ENCODE assay signal across 28 cellular contexts in the genomic region with DNA sequence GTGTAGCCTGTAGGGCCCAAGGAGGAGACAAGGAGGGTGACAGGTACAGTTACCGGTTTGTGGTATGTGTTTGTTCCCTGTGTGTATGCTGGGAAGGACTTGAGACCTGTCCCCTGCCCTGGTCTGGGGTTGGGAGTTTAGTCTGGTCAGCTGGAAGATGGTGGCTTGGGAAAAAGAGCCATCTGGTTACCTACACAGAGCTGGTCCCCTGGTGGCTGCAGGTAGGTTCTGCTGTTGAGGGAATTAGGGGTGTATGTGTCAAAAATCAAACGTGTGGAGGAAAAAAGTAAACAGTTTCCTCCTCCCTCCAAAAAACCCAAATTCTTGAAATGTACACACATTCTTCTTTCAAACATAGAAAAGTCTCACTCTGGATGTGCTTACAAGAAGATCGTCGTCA. TPM values are rescaled to one million over a fixed set of nuclear protein-coding genes. Genes with fewer than 3 reads are reported as not detected.
DNase-seq lines count a peak whose midpoint lies in the region; ATAC-seq and TF ChIP-seq lines count a peak whose summit lies in the region.
"Had no signal": no experiment of that assay in that cellular context is flagged by ENCODE, and none has a peak within 500 bp of the region (broad histone marks: within the 10 kb centered on the region; RNA-seq: fewer than 3 reads in every experiment).

No MANE protein-coding gene starts in this region.

- H3K4me3 ChIP-seq in breast epithelium (no peak overlapping the region), WERI-Rb-1 (ENCODE audit: low read depth, low read length) (no peak overlapping the region), right atrium auricular region (no peak overlapping the region)
- H3K4me3 ChIP-seq: colonic mucosa, esophagus squamous epithelium, GM23248, MG63, prostate gland, suprapubic skin had no signal

- peak overlapping the region; percentile 39 for H3K27ac Mint-ChIP-seq in MCF 10A (ENCODE audit: low read depth, unreplicated experiment)
- H3K27ac Mint-ChIP-seq: activated naive CD4-positive, alpha-beta T cell treated with anti-CD3 and anti-CD28 coated beads, Interleukin-2, amount 10 ng/mL, durations not matched to agents 7 days and 5 days; activated T-cell treated with anti-CD3 and anti-CD28 coated beads, Interleukin-2, amount 50 U/mL, for 72 hours; CD4-positive, alpha-beta T cell; memory B cell had no signal

- no peak overlapping the region for H3K27ac ChIP-seq in breast epithelium
- H3K27ac ChIP-seq in WERI-Rb-1 = no peak overlapping the region
- no peak overlapping the region for H3K27ac ChIP-seq in foreskin keratinocyte
- H3K27ac ChIP-seq in right atrium auricular region = no peak overlapping the region
- H3K27ac ChIP-seq: 22Rv1, colonic mucosa, esophagus squamous epithelium, GM23248, prostate gland, suprapubic skin had no signal

- BruUV-seq in MCF 10A (replicated peaks; lab: Mats Ljungman, UMichigan) = no TSS peak

- H3K4me1 ChIP-seq in breast epithelium (no peaks in the 10 kb centered on the region), foreskin keratinocyte (no peaks in the 10 kb centered on the region), right atrium auricular region (no peaks in the 10 kb centered on the region)
- H3K4me1 ChIP-seq: colonic mucosa, esophagus squamous epithelium, prostate gland, suprapubic skin had no signal

- no peaks in the 10 kb centered on the region for H3K9me3 Mint-ChIP-seq in MCF 10A (ENCODE audit: unreplicated experiment)
- H3K9me3 Mint-ChIP-seq: activated naive CD4-positive, alpha-beta T cell treated with anti-CD3 and anti-CD28 coated beads, Interleukin-2, amount 10 ng/mL, durations not matched to agents 7 days and 5 days; activated T-cell treated with anti-CD3 and anti-CD28 coated beads, Interleukin-2, amount 50 U/mL, for 72 hours; CD4-positive, alpha-beta T cell; memory B cell had no signal

- ATAC-seq in foreskin keratinocyte = no peak
- ATAC-seq: activated T-cell treated with anti-CD3 and anti-CD28 coated beads, Interleukin-2, amount 50 U/mL, for 72 hours had no signal

- no peak for TF ChIP-seq POLR2A in breast epithelium (IDR thresholded peaks at IDR 0.05)

- no peaks in the 10 kb centered on the region for H3K27me3 ChIP-seq in breast epithelium
- no peaks in the 10 kb centered on the region for H3K27me3 ChIP-seq in WERI-Rb-1 (ENCODE audit: insufficient read depth, low read depth, severe bottlenecking)
- no peaks in the 10 kb centered on the region for H3K27me3 ChIP-seq in foreskin keratinocyte
- H3K27me3 ChIP-seq in right atrium auricular region = no peaks in the 10 kb centered on the region
- H3K27me3 ChIP-seq: colonic mucosa, esophagus squamous epithelium, MG63, suprapubic skin had no signal

- CTCF ChIA-PET in MCF 10A (lab: Yijun Ruan, JAX) (interaction anchor here (1.0 to 1.4 kb wide), 2 partner anchors 57 to 169 kb away, joined by 3 to 5 read pairs; no protein-coding TSS in a partner anchor), GM10248 (lab: Yijun Ruan, JAX) (interaction anchor here (1.3 to 6.6 kb wide), 2 partner anchors 12 to 18 kb away, joined by 4 to 33 read pairs; no protein-coding TSS in a partner anchor)

- no peak for TF ChIP-seq CTCF in MCF 10A (IDR thresholded peaks at IDR 0.05; ENCODE audit: unreplicated experiment)
- no peak for TF ChIP-seq CTCF in breast epithelium (IDR thresholded peaks at IDR 0.05)
- TF ChIP-seq CTCF in WERI-Rb-1 (IDR thresholded peaks at IDR 0.05; ENCODE audit: low read depth, low read length) = peak; percentile 42
- peak; percentile 28 for TF ChIP-seq CTCF in foreskin keratinocyte (conservative IDR thresholded peaks at IDR 0.05)
- no peak for TF ChIP-seq CTCF in GM10248 (IDR thresholded peaks at IDR 0.05; ENCODE audit: control extremely low read depth, extremely low read depth, low read depth, missing control alignments)
- no peak for TF ChIP-seq CTCF in right atrium auricular region (IDR thresholded peaks at IDR 0.05)

- H3K4me3 Mint-ChIP-seq in MCF 10A (ENCODE audit: unreplicated experiment) = no peak overlapping the region
- H3K4me3 Mint-ChIP-seq: activated naive CD4-positive, alpha-beta T cell treated with anti-CD3 and anti-CD28 coated beads, Interleukin-2, amount 10 ng/mL, durations not matched to agents 7 days and 5 days; activated T-cell treated with anti-CD3 and anti-CD28 coated beads, Interleukin-2, amount 50 U/mL, for 72 hours; CD4-positive, alpha-beta T cell; memory B cell had no signal

- POLR2A ChIA-PET in MCF 10A (lab: Yijun Ruan, JAX) = interaction anchor here (0.7 kb wide), 1 partner anchor 44 kb away, joined by 3 read pairs; no protein-coding TSS in a partner anchor
- POLR2A ChIA-PET in GM10248 (lab: Yijun Ruan, JAX) = no interaction called here

- H3K36me3 ChIP-seq in breast epithelium (no peaks in the 10 kb centered on the region), WERI-Rb-1 (peaks cover 5% of the 10 kb centered on the region), right atrium auricular region (peaks cover 24% of the 10 kb centered on the region)
- H3K36me3 ChIP-seq: colonic mucosa, MG63, prostate gland had no signal

- H3K9me3 ChIP-seq in breast epithelium = no peaks in the 10 kb centered on the region
- no peaks in the 10 kb centered on the region for H3K9me3 ChIP-seq in WERI-Rb-1 (ENCODE audit: severe bottlenecking)
- no peaks in the 10 kb centered on the region for H3K9me3 ChIP-seq in right atrium auricular region
- H3K9me3 ChIP-seq: colonic mucosa, esophagus squamous epithelium, MG63, prostate gland, suprapubic skin had no signal

- intact Hi-C loops in MCF 10A (cut with micrococcal nuclease) (no loop called here), breast epithelium (cut with DNase I; ENCODE audit: low total_unique reads) (no loop called here)

- no peaks in the 10 kb centered on the region for H3K4me1 Mint-ChIP-seq in MCF 10A (ENCODE audit: insufficient read depth, unreplicated experiment)
- H3K4me1 Mint-ChIP-seq: activated naive CD4-positive, alpha-beta T cell treated with anti-CD3 and anti-CD28 coated beads, Interleukin-2, amount 10 ng/mL, durations not matched to agents 7 days and 5 days; memory B cell had no signal

- H3K27me3 Mint-ChIP-seq in MCF 10A (ENCODE audit: insufficient read depth, unreplicated experiment) = no peaks in the 10 kb centered on the region
- H3K27me3 Mint-ChIP-seq: activated naive CD4-positive, alpha-beta T cell treated with anti-CD3 and anti-CD28 coated beads, Interleukin-2, amount 10 ng/mL, durations not matched to agents 7 days and 5 days; CD4-positive, alpha-beta T cell; memory B cell had no signal

- peaks cover 20% of the 10 kb centered on the region for H3K36me3 Mint-ChIP-seq in MCF 10A (ENCODE audit: insufficient read depth, unreplicated experiment)

- DNase-seq in MCF 10A (ENCODE audit: unreplicated experiment) = no peak
- no peak for DNase-seq in breast epithelium (ENCODE audit: low spot score in 2 of 2)
- no peak for DNase-seq in WERI-Rb-1
- DNase-seq in foreskin keratinocyte = no peak
- DNase-seq in NCI-H2171 (lab: John Stamatoyannopoulos, UW) = no peak
- DNase-seq in SHP77 treated with DMSO at 0.1 percent for 48 hours (lab: John Stamatoyannopoulos, UW) = no peak
- no peak for DNase-seq in GM10248 (ENCODE audit: extremely low spot score)
- no peak for DNase-seq in right atrium auricular region (ENCODE audit: low spot score)
- DNase-seq: activated CD4-positive, alpha-beta T cell treated with anti-CD3 and anti-CD28 coated beads, Interleukin-2, amount 50 U/mL, for 1 hour; activated naive CD4-positive, alpha-beta T cell treated with anti-CD3 and anti-CD28 coated beads, Interleukin-2, amount 10 ng/mL, durations not matched to agents 7 days and 5 days; activated T-cell treated with anti-CD3 and anti-CD28 coated beads, Interleukin-2, amount 50 U/mL, for 72 hours; amniotic stem cell; CD4-positive, alpha-beta T cell; colonic mucosa; esophagus squamous epithelium; GM23248; MG63; NCI-H1436; NCI-H2081 treated with DMSO at 0.1 percent for 48 hours; NCI-H446 treated with DMSO at 0.1 percent for 48 hours; SHP77; stimulated activated CD4-positive, alpha-beta T cell treated with anti-CD3 and anti-CD28 coated beads, Interleukin-15, amount 100 ng/mL, for 24 hours; stimulated activated naive CD4-positive, alpha-beta T cell; T-helper 9 cell had no signal

RNA-seq across cellular contexts. Expression of a gene that starts 24.3 kb away (rescaled TPM):
- total RNA-seq in MCF 10A (2022) (501 and 713 TPM in 2 replicates), breast epithelium (1,000 to 10,000 TPM in 1 of 3 donors, 100 to 1,000 TPM in 2; 678 to 1,077 (median 956) TPM), foreskin keratinocyte (1,605 and 1,879 TPM in 2 replicates), right atrium auricular region (100 to 1,000 TPM; 234 to 430 TPM)
- 1,580 and 1,921 TPM in 2 replicates for polyA plus RNA-seq in foreskin keratinocyte

RNA-seq across cellular contexts. Expression of a gene that starts 48.5 kb away (rescaled TPM):
- 13.2 and 20.6 TPM in 2 replicates for total RNA-seq in MCF 10A (2022)
- total RNA-seq in breast epithelium = 10 to 100 TPM; 24.2 to 28.5 (median 25.6) TPM
- 25.7 and 26.1 TPM in 2 replicates for total RNA-seq in foreskin keratinocyte
- polyA plus RNA-seq in foreskin keratinocyte = 28.4 and 32.1 TPM in 2 replicates
- total RNA-seq in right atrium auricular region = 10 to 100 TPM; 17.5 to 20.3 TPM

RNA-seq across cellular contexts. Expression of a gene that starts 53.6 kb away (rescaled TPM):
- total RNA-seq in MCF 10A (2022) (41.5 and 49.9 TPM in 2 replicates), breast epithelium (10 to 100 TPM; 19.8 to 39.8 (median 32.1) TPM), foreskin keratinocyte (28.6 and 29.1 TPM in 2 replicates), right atrium auricular region (10 to 100 TPM; 12.2 to 14.9 TPM)
- polyA plus RNA-seq in foreskin keratinocyte = 42.9 and 47.4 TPM in 2 replicates

Comparison
In these comparisons a context has a peak if more than half of its experiments do, and no peak if none do; other contexts are left out.
1. CTCF ChIP-seq: peak in WERI-Rb-1 (single experiment) and foreskin keratinocyte (single experiment); none in MCF 10A (single experiment), breast epithelium (0 of 3), GM10248 (single experiment) and right atrium auricular region (0 of 2).